Comparison of ENCODE assay signal across 16 cellular contexts in the genomic region with DNA sequence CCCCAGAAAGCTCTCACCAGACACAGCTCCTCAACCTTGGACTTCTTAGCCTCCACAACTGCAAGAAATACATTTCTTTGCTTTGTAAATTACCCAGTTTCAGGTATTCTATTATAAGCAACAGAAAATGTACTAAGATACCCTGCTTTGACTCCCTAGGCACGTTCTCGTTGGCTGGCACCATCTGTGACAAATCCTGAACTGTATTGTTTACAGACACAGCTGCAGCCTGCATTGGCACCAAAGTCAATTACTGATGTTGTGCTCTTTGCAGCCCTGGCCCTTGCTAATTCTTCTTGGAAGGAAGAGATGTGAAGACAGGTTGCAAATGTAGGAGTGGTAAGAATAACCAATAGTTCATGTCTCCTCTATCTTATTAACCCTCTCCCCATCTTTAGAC.
DNase-seq lines count a peak whose midpoint lies in the region; ATAC-seq and TF ChIP-seq lines count a peak whose summit lies in the region.
"Had no signal": no experiment of that assay in that cellular context is flagged by ENCODE, and none has a peak within 500 bp of the region (broad histone marks: within the 10 kb centered on the region; RNA-seq: fewer than 3 reads in every experiment).

No MANE protein-coding gene starts in this region.

- H3K4me3 Mint-ChIP-seq in natural killer cell: no peak overlapping the region
- H3K4me3 Mint-ChIP-seq: CD4-positive, CD25-positive, alpha-beta regulatory T cell; CD8-positive, alpha-beta memory T cell had no signal

- no peaks in the 10 kb centered on the region for H3K27me3 Mint-ChIP-seq in natural killer cell (ENCODE audit: low read depth in 2 of 2)

- TF ChIP-seq CTCF in natural killer cell (IDR thresholded peaks at IDR 0.05): no peak

- H3K27ac Mint-ChIP-seq in natural killer cell: no peak overlapping the region
- H3K27ac Mint-ChIP-seq: CD4-positive, CD25-positive, alpha-beta regulatory T cell had no signal

- H3K4me1 Mint-ChIP-seq in natural killer cell: no peaks in the 10 kb centered on the region
- H3K4me1 Mint-ChIP-seq: CD4-positive, CD25-positive, alpha-beta regulatory T cell; CD8-positive, alpha-beta memory T cell had no signal

- H3K36me3 Mint-ChIP-seq in natural killer cell: no peaks in the 10 kb centered on the region
- H3K36me3 Mint-ChIP-seq: CD4-positive, CD25-positive, alpha-beta regulatory T cell; CD8-positive, alpha-beta memory T cell had no signal

- no peaks in the 10 kb centered on the region for H3K9me3 Mint-ChIP-seq in natural killer cell

- intact Hi-C loops in natural killer cell (cut with micrococcal nuclease): no loop called here

- no peak for ATAC-seq in natural killer cell

- peak; percentile 22 for DNase-seq in Ammon's horn (ENCODE audit: low spot score)
- DNase-seq in NCI-H1694 (lab: John Stamatoyannopoulos, UW): peak; percentile 25
- DNase-seq in globus pallidus (ENCODE audit: low spot score): peak; percentile 24
- peak; percentile 68 for DNase-seq in pons (ENCODE audit: low spot score)
- no peak for DNase-seq in activated CD8-positive, alpha-beta memory T cell treated with anti-CD3 and anti-CD28 coated beads, Interleukin-2, amount 50 U/mL, for 48 hours
- DNase-seq in natural killer cell: no peak
- DNase-seq: BE2C; C1 segment of cervical spinal cord; CD4-positive, CD25-positive, alpha-beta regulatory T cell; CD8-positive, alpha-beta memory T cell; COR-L47; DMS 273 treated with DMSO at 0.1 percent for 48 hours; DMS53; DND-41; EL; GM23248 had no signal

Comparison
In these comparisons a context has a peak if more than half of its experiments do, and no peak if none do; other contexts are left out.
1. DNase-seq: peak in Ammon's horn (single experiment), NCI-H1694 (single experiment), globus pallidus (single experiment) and pons (single experiment); none in activated CD8-positive, alpha-beta memory T cell treated with anti-CD3 and anti-CD28 coated beads, Interleukin-2, amount 50 U/mL, for 48 hours (single experiment) and natural killer cell (single experiment).